In the genomic region with DNA sequence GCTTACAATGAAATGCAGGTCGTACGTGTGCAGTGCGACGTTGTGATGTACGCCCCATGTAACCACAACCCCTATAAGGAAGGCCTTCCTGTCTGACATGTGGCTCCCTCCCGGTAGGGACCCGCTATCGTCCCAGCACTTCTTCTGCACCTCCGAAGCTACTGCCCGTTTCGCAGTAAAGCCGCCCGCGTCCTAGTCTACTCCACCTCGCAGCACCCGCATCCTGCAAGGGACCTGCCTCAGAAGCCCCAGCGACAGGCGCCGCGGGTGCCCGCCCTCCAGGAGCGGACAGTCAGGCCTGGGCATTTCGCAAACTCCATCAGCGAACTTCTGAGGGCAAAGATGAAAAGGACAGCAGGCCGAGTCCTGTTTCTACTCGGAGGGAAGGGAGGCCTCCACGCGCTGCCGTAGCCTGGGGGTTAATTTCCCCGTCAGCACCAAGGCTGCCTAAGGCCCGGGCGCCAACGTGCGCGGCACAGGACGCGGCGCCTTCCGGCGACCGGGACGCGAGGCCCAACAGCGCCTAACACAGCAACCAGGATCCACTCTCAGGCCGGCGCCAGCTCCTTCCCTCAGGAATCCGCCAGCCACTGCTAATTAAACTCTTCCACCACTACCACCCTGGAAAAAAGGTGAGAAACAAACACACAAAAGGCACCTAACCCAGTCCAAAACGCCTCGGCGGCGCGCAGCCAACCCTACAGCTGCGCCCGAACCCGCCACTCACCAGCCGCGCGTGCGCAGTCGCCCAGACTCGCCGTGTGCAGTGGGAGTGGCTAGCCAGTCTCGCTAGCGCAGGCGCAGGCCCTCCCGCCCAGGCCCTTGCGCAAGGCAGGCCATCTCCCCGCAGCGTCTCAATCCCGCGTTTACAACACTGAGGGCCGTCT, we compare ENCODE assay signal across 8 cellular contexts. TPM values are rescaled to one million over a fixed set of nuclear protein-coding genes. Genes with fewer than 3 reads are reported as not detected.
DNase-seq lines count a peak whose midpoint lies in the region; ATAC-seq and TF ChIP-seq lines count a peak whose summit lies in the region.

A gene with protein sequence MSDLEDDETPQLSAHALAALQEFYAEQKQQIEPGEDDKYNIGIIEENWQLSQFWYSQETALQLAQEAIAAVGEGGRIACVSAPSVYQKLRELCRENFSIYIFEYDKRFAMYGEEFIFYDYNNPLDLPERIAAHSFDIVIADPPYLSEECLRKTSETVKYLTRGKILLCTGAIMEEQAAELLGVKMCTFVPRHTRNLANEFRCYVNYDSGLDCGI (minus strand): TSS at position 768 of the 887 bp plus-strand sequence. CDS start 16,363 bp downstream, outside the sequence.

- H3K4me3 ChIP-seq in SU-DHL-6 (ENCODE audit: insufficient read depth, low read length, poor library complexity, severe bottlenecking) (peak within 1 kb of the TSS; percentile 61), cardiac muscle cell (peak within 1 kb of the TSS; percentile 27), parathyroid adenoma (ENCODE audit: low read depth, low read length) (peak within 1 kb of the TSS; percentile 80), tibial nerve (peak within 1 kb of the TSS; percentile 69 to 81 (median 74))

- H3K9me2 ChIP-seq in SU-DHL-6 (replicated peaks; ENCODE audit: insufficient read depth, low read length) = no peaks in the 10 kb centered on the region

- H3K36me3 ChIP-seq in SU-DHL-6 (ENCODE audit: low read length) = 0 out of 2 replicates have a peak, but pooled peaks cover 5% of the 10 kb centered on the region
- peaks cover 6% of the 10 kb centered on the region for H3K36me3 ChIP-seq in cardiac muscle cell
- no peaks in the 10 kb centered on the region for H3K36me3 ChIP-seq in parathyroid adenoma (ENCODE audit: control insufficient read depth, insufficient read depth, low read length)
- peaks cover 0 to 27% (median 0%) of the 10 kb centered on the region in 3 donors for H3K36me3 ChIP-seq in tibial nerve

- H3F3A ChIP-seq in SU-DHL-6 (ENCODE audit: insufficient read depth) = peaks cover 14% of the 10 kb centered on the region

- H3K4me1 ChIP-seq in cardiac muscle cell (ENCODE audit: low read depth) = peaks cover 6% of the 10 kb centered on the region
- H3K4me1 ChIP-seq in parathyroid adenoma = no peaks in the 10 kb centered on the region
- H3K4me1 ChIP-seq in tibial nerve = peaks cover 0 to 21% (median 4%) of the 10 kb centered on the region in 4 donors

- peak; percentile 68 to 97 for TF ChIP-seq EP300 in tibial nerve (IDR thresholded peaks at IDR 0.05)

- TF ChIP-seq CTCF in GM12872 (IDR thresholded peaks at IDR 0.05; ENCODE audit: insufficient read depth, low read depth, low read length) (0 out of 3 replicates have a peak, but pooled peaks have one; percentile 6), SU-DHL-6 (IDR thresholded peaks at IDR 0.05; ENCODE audit: insufficient read depth, low read length, poor library complexity, severe bottlenecking) (no peak), cardiac muscle cell (IDR thresholded peaks at IDR 0.05; ENCODE audit: low read depth, low read length) (no peak), parathyroid adenoma (IDR thresholded peaks at IDR 0.05) (no peak), tibial nerve (IDR thresholded peaks at IDR 0.05) (peak in 1 of 5 experiments; percentile 30)

- peak; percentile 86 to 93 (median 90) for DNase-seq in NCI-H1417 (lab: John Stamatoyannopoulos, UW)
- peak; percentile 96 for DNase-seq in activated naive CD8-positive, alpha-beta T cell treated with anti-CD3 and anti-CD28 coated beads, Interleukin-2, amount 50 U/mL, for 24 hours
- DNase-seq in cardiac muscle cell (ENCODE audit: low read depth in 1 of 2, low spot score in 1 of 2) = peak; percentile 94 to 97
- DNase-seq in tibial nerve (ENCODE audit: low spot score in 2 of 2) = peak; percentile 87 to 88

- peaks cover 60% of the 10 kb centered on the region for H3K36me3 Mint-ChIP-seq in activated naive CD8-positive, alpha-beta T cell treated with anti-CD3 and anti-CD28 coated beads, Interleukin-2, amount 50 U/mL, for 24 hours (ENCODE audit: low read depth)

- peaks cover 50% of the 10 kb centered on the region for H3K4me1 Mint-ChIP-seq in activated naive CD8-positive, alpha-beta T cell treated with anti-CD3 and anti-CD28 coated beads, Interleukin-2, amount 50 U/mL, for 24 hours

- peaks cover 22% of the 10 kb centered on the region for H3K9me3 Mint-ChIP-seq in activated naive CD8-positive, alpha-beta T cell treated with anti-CD3 and anti-CD28 coated beads, Interleukin-2, amount 50 U/mL, for 24 hours

- H3K27ac Mint-ChIP-seq in activated naive CD8-positive, alpha-beta T cell treated with anti-CD3 and anti-CD28 coated beads, Interleukin-2, amount 50 U/mL, for 24 hours = peak within 1 kb of the TSS; percentile 98

- no peaks in the 10 kb centered on the region for H4K20me1 ChIP-seq in SU-DHL-6 (ENCODE audit: low read depth, low read length)

- ATAC-seq in HG02759 (IDR thresholded peaks at IDR 0.05; ENCODE audit: unreplicated experiment) = peak; percentile 94
- peak; percentile 89 for ATAC-seq in activated naive CD8-positive, alpha-beta T cell treated with anti-CD3 and anti-CD28 coated beads, Interleukin-2, amount 50 U/mL, for 24 hours

- H3K79me2 ChIP-seq in SU-DHL-6 (ENCODE audit: insufficient read depth, low read length) = peaks cover 8% of the 10 kb centered on the region
- H3K79me2 ChIP-seq in parathyroid adenoma = peaks cover 3% of the 10 kb centered on the region

- H3K4me2 ChIP-seq in SU-DHL-6 (ENCODE audit: low read depth, low read length, poor library complexity, severe bottlenecking) = peak within 1 kb of the TSS; percentile 90
- H3K4me2 ChIP-seq in parathyroid adenoma (ENCODE audit: low read length) = peak within 1 kb of the TSS; percentile 94

- peak within 1 kb of the TSS; percentile 88 for H3K27ac ChIP-seq in SU-DHL-6 (ENCODE audit: low read depth, low read length)
- peak within 1 kb of the TSS; percentile 86 for H3K27ac ChIP-seq in cardiac muscle cell
- peak within 1 kb of the TSS; percentile 71 for H3K27ac ChIP-seq in parathyroid adenoma
- H3K27ac ChIP-seq in tibial nerve = peak within 1 kb of the TSS; percentile 86 to 93 (median 92)

- peak within 1 kb of the TSS; percentile 93 for H3K4me3 Mint-ChIP-seq in activated naive CD8-positive, alpha-beta T cell treated with anti-CD3 and anti-CD28 coated beads, Interleukin-2, amount 50 U/mL, for 24 hours

- TF ChIP-seq POLR2A in tibial nerve (IDR thresholded peaks at IDR 0.05) = peak; percentile 72 to 83

- no peaks in the 10 kb centered on the region for H3K27me3 Mint-ChIP-seq in activated naive CD8-positive, alpha-beta T cell treated with anti-CD3 and anti-CD28 coated beads, Interleukin-2, amount 50 U/mL, for 24 hours

- WGBS in tibial nerve, 2 donors = 0 to 1% methylated on average over 44 to 62 of the region's 72 CpGs

- H3K9me3 ChIP-seq in SU-DHL-6 (ENCODE audit: insufficient read depth, low read length) = no peaks in the 10 kb centered on the region
- no peaks in the 10 kb centered on the region for H3K9me3 ChIP-seq in cardiac muscle cell (ENCODE audit: low read depth)
- H3K9me3 ChIP-seq in parathyroid adenoma (ENCODE audit: control insufficient read depth, low read length) = no peaks in the 10 kb centered on the region
- peaks cover 0 to 18% (median 0%) of the 10 kb centered on the region in 4 donors for H3K9me3 ChIP-seq in tibial nerve

- H2AFZ ChIP-seq in SU-DHL-6 (ENCODE audit: low read depth, low read length, severe bottlenecking) (peak within 1 kb of the TSS; percentile 46), parathyroid adenoma (peak within 1 kb of the TSS; percentile 64)

- H3K9ac ChIP-seq in SU-DHL-6 (ENCODE audit: low read length) = peak within 1 kb of the TSS; percentile 81
- H3K9ac ChIP-seq in parathyroid adenoma = peak within 1 kb of the TSS; percentile 1

- H3K27me3 ChIP-seq in SU-DHL-6 (ENCODE audit: low read length) = no peaks in the 10 kb centered on the region
- no peaks in the 10 kb centered on the region for H3K27me3 ChIP-seq in cardiac muscle cell
- H3K27me3 ChIP-seq in parathyroid adenoma (ENCODE audit: control insufficient read depth, insufficient read depth, low read length) = no peaks in the 10 kb centered on the region
- no peaks in the 10 kb centered on the region for H3K27me3 ChIP-seq in tibial nerve

RNA-seq across cellular contexts. Expression of the gene that starts here (rescaled TPM):
- 4.2 and 7.2 TPM in 2 replicates for total RNA-seq in cardiac muscle cell
- polyA plus RNA-seq in cardiac muscle cell = 11.5 and 18.3 TPM in 2 replicates
- total RNA-seq in tibial nerve = 10 to 100 TPM in 3 of 4 donors, 1 to 10 TPM in 1; 8.2 to 23.7 (median 18.5) TPM

Comparison
In these comparisons a context has a peak if more than half of its experiments do, and no peak if none do; other contexts are left out.
1. Peak in every context shown above with its lines: DNase-seq, ATAC-seq, H3K4me3 ChIP-seq and H3K27ac ChIP-seq.
2. H3K4me3 ChIP-seq: peak in every context shown above with its lines; median percentile 80 in parathyroid adenoma; 74 in tibial nerve; 61 in SU-DHL-6; 27 in cardiac muscle cell.